20 cellular contexts compared by ENCODE assay signal in the genomic region with DNA sequence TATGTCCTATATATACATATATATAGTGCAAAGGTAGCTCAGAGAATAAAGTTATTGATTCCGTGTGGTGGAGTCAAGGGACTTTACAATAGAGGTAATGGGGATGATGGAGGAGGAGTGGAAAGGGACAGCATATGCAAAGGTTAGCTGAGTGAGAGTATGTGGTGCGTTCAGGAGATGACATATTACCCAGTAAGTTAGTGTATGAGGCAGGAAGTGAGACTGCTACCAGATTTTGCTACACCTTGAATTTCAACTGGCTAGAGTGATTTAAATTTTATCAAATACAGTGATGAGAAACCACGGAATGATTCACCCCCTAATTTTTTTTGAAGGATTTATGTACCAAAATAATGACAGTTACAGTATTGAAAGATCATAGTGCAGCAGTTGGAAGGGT. TPM values are rescaled to one million over a fixed set of nuclear protein-coding genes. Genes with fewer than 3 reads are reported as not detected.
DNase-seq lines count a peak whose midpoint lies in the region; ATAC-seq and FAIRE-seq lines count a peak whose summit lies in the region.
"Had no signal": no experiment of that assay in that cellular context is flagged by ENCODE, and none has a peak within 500 bp of the region (broad histone marks: within the 10 kb centered on the region; RNA-seq: fewer than 3 reads in every experiment).

No MANE protein-coding gene starts in this region.

- peak overlapping the region; percentile 37 for H3K27ac Mint-ChIP-seq in activated naive CD4-positive, alpha-beta T cell treated with anti-CD3 and anti-CD28 coated beads, Interleukin-2, amount 50 U/mL, for 24 hours
- H3K27ac Mint-ChIP-seq in T-cell = peak overlapping the region; percentile 25 to 59
- peak overlapping the region in 8 of 9 donors; percentile 1 to 69 (median 22) for H3K27ac Mint-ChIP-seq in naive thymus-derived CD4-positive, alpha-beta T cell

- no peak for FAIRE-seq in RCC 7860 (lab: Jason Lieb, UNC)
- FAIRE-seq: astrocyte, H1 had no signal

- no peaks in the 10 kb centered on the region for H3K9me3 Mint-ChIP-seq in activated naive CD4-positive, alpha-beta T cell treated with anti-CD3 and anti-CD28 coated beads, Interleukin-2, amount 50 U/mL, for 24 hours
- H3K9me3 Mint-ChIP-seq in T-cell = no peaks in the 10 kb centered on the region
- no peaks in the 10 kb centered on the region for H3K9me3 Mint-ChIP-seq in naive thymus-derived CD4-positive, alpha-beta T cell
- H3K9me3 Mint-ChIP-seq: naive B cell had no signal

- no peaks in the 10 kb centered on the region for H3K27me3 Mint-ChIP-seq in activated naive CD4-positive, alpha-beta T cell treated with anti-CD3 and anti-CD28 coated beads, Interleukin-2, amount 50 U/mL, for 24 hours
- peaks cover 0 to 1% of the 10 kb centered on the region in 2 donors for H3K27me3 Mint-ChIP-seq in T-cell
- peaks cover 0 to 2% (median 0%) of the 10 kb centered on the region in 5 donors for H3K27me3 Mint-ChIP-seq in naive thymus-derived CD4-positive, alpha-beta T cell
- H3K27me3 Mint-ChIP-seq: naive B cell had no signal

- intact Hi-C loops in naive thymus-derived CD4-positive, alpha-beta T cell (cut with micrococcal nuclease) = loop anchor here (10.0 kb wide), 1 partner anchor 1419 kb away; the partner anchor contains the start of gene DNAJC19 (in 2 of the 2)

- H3K4me1 ChIP-seq in naive thymus-derived CD4-positive, alpha-beta T cell (ENCODE audit: control insufficient read depth in 2 of 2, insufficient read depth in 2 of 2, low read length in 2 of 2) = peaks cover 10% of the 10 kb centered on the region in 2 donors
- H3K4me1 ChIP-seq: prostate gland had no signal

- H3K9me3 ChIP-seq in naive thymus-derived CD4-positive, alpha-beta T cell (ENCODE audit: control insufficient read depth in 2 of 3, low read length in 3 of 3) = no peaks in the 10 kb centered on the region
- H3K9me3 ChIP-seq: Caco-2, lower lobe of right lung, Peyer's patch, prostate gland had no signal

- no peaks in the 10 kb centered on the region for H3K27me3 ChIP-seq in naive thymus-derived CD4-positive, alpha-beta T cell (ENCODE audit: control insufficient read depth in 2 of 2, insufficient read depth in 2 of 2, low read length in 2 of 2)
- H3K27me3 ChIP-seq: Peyer's patch had no signal

- peaks cover 0 to 18% (median 7%) of the 10 kb centered on the region in 3 experiments for H3K36me3 ChIP-seq in naive thymus-derived CD4-positive, alpha-beta T cell (ENCODE audit: control insufficient read depth in 2 of 3, insufficient read depth in 3 of 3, low read length in 3 of 3)
- H3K36me3 ChIP-seq: Peyer's patch, prostate gland had no signal

- DNase-seq in activated naive CD4-positive, alpha-beta T cell (lab: John Stamatoyannopoulos, UW) = no peak
- DNase-seq in T-cell = no peak
- no peak for DNase-seq in naive thymus-derived CD4-positive, alpha-beta T cell
- no peak for DNase-seq in NCI-H1105 treated with DMSO at 0.1 percent for 48 hours (lab: John Stamatoyannopoulos, UW)
- DNase-seq in amniotic stem cell (lab: John Stamatoyannopoulos, UW) = no peak
- no peak for DNase-seq in RCC 7860 (ENCODE audit: low spot score)
- DNase-seq: Caco-2, cortex of kidney, lower lobe of right lung, naive B cell, NCI-H2029 treated with DMSO at 0.1 percent for 48 hours, NCI-H510A treated with DMSO at 0.1 percent for 48 hours, Peyer's patch, substantia nigra, WERI-Rb-1 had no signal

- no peak overlapping the region for H3K4me3 ChIP-seq in naive thymus-derived CD4-positive, alpha-beta T cell (ENCODE audit: low read length)
- H3K4me3 ChIP-seq: lower lobe of right lung, Peyer's patch, prostate gland had no signal

- H3K4me3 Mint-ChIP-seq in activated naive CD4-positive, alpha-beta T cell treated with anti-CD3 and anti-CD28 coated beads, Interleukin-2, amount 50 U/mL, for 24 hours = peak overlapping the region; percentile 51
- H3K4me3 Mint-ChIP-seq in T-cell = peak overlapping the region in 1 of 3 donors; percentile 13
- peak overlapping the region in 9 of 10 donors; percentile 2 to 63 (median 27) for H3K4me3 Mint-ChIP-seq in naive thymus-derived CD4-positive, alpha-beta T cell

- H3K27ac ChIP-seq in naive thymus-derived CD4-positive, alpha-beta T cell (ENCODE audit: low read depth, low read length) = no peak overlapping the region
- H3K27ac ChIP-seq: lower lobe of right lung, Peyer's patch, prostate gland, WERI-Rb-1 had no signal

- H3K4me1 Mint-ChIP-seq in activated naive CD4-positive, alpha-beta T cell treated with anti-CD3 and anti-CD28 coated beads, Interleukin-2, amount 50 U/mL, for 24 hours = peaks cover 38% of the 10 kb centered on the region
- peaks cover 26 to 40% (median 39%) of the 10 kb centered on the region in 3 donors for H3K4me1 Mint-ChIP-seq in T-cell
- peaks cover 13 to 56% (median 44%) of the 10 kb centered on the region in 7 donors for H3K4me1 Mint-ChIP-seq in naive thymus-derived CD4-positive, alpha-beta T cell

- peak; percentile 16 for ATAC-seq in GM19395 (IDR thresholded peaks at IDR 0.05; ENCODE audit: unreplicated experiment)
- no peak for ATAC-seq in T-cell (replicated peaks in 1 of 4)
- ATAC-seq in naive thymus-derived CD4-positive, alpha-beta T cell = no peak
- ATAC-seq: lower lobe of right lung had no signal

- POLR2A ChIA-PET in T-cell (lab: Charles Lee) = no interaction called here
- POLR2A ChIA-PET in naive thymus-derived CD4-positive, alpha-beta T cell (lab: Charles Lee) = no interaction called here

- H3K36me3 Mint-ChIP-seq in activated naive CD4-positive, alpha-beta T cell treated with anti-CD3 and anti-CD28 coated beads, Interleukin-2, amount 50 U/mL, for 24 hours = peaks cover 6% of the 10 kb centered on the region
- H3K36me3 Mint-ChIP-seq in T-cell = peaks cover 9% of the 10 kb centered on the region
- H3K36me3 Mint-ChIP-seq in naive thymus-derived CD4-positive, alpha-beta T cell = peaks cover 0 to 5% (median 3%) of the 10 kb centered on the region in 5 donors

- CTCF ChIA-PET in T-cell (lab: Charles Lee) = interaction anchor here in 1 of 2 donors (0.7 to 1.3 kb wide), 2 partner anchors 13 to 33 kb away, joined by 3 read pairs; no protein-coding TSS in a partner anchor
- CTCF ChIA-PET in naive thymus-derived CD4-positive, alpha-beta T cell (lab: Charles Lee) = interaction anchor here (1.4 kb wide), 1 partner anchor 84 kb away, joined by 3 read pairs; no protein-coding TSS in a partner anchor

RNA-seq across cellular contexts. Expression of gene ACTL6A, which starts 2.8 kb away (rescaled TPM):
- 10 to 100 TPM; 27.4 to 62.7 (median 59.2) TPM for total RNA-seq in T-cell
- 10 to 100 TPM; 23.2 to 78.3 (median 49.0) TPM for total RNA-seq in naive thymus-derived CD4-positive, alpha-beta T cell
- 10 to 100 TPM; 56.3 to 61.7 TPM for polyA plus RNA-seq in naive thymus-derived CD4-positive, alpha-beta T cell

RNA-seq across cellular contexts. Expression of gene MRPL47, which starts 38.9 kb away (rescaled TPM):
- 10 to 100 TPM; 16.2 to 22.7 (median 19.7) TPM for total RNA-seq in T-cell
- total RNA-seq in naive thymus-derived CD4-positive, alpha-beta T cell = 10 to 100 TPM; 14.4 to 41.4 (median 18.5) TPM
- polyA plus RNA-seq in naive thymus-derived CD4-positive, alpha-beta T cell = 10 to 100 TPM; 45.1 to 50.5 TPM

RNA-seq across cellular contexts. Expression of gene NDUFB5, which starts 39.1 kb away (rescaled TPM):
- total RNA-seq in T-cell = 10 to 100 TPM; 25.6 to 56.1 (median 49.7) TPM
- total RNA-seq in naive thymus-derived CD4-positive, alpha-beta T cell = 10 to 100 TPM; 33.4 to 80.2 (median 62.8) TPM
- 100 to 1,000 TPM in 1 of 2 donors, 10 to 100 TPM in 1; 45.7 to 105 TPM for polyA plus RNA-seq in naive thymus-derived CD4-positive, alpha-beta T cell
